Comparison of ENCODE assay signal across 9 cellular contexts in genomic region chr9:72473474-72474241, GRCh38. TPM values are rescaled to one million over a fixed set of nuclear protein-coding genes. Genes with fewer than 3 reads are reported as not detected.
DNase-seq lines count a peak whose midpoint lies in the region; ATAC-seq, FAIRE-seq and TF ChIP-seq lines count a peak whose summit lies in the region.
"Had no signal": no experiment of that assay in that cellular context is flagged by ENCODE, and none has a peak within 500 bp of the region (broad histone marks: within the 10 kb centered on the region; RNA-seq: fewer than 3 reads in every experiment).

No MANE protein-coding gene starts in this region.

- no peak for TF ChIP-seq CTCF in omental fat pad (IDR thresholded peaks at IDR 0.05)

- FAIRE-seq in GM18507 (lab: Jason Lieb, UNC) = peak; percentile 82
- FAIRE-seq: pancreas had no signal

- ATAC-seq in GM21786 (IDR thresholded peaks at IDR 0.05; ENCODE audit: unreplicated experiment) = peak; percentile 82
- no peak for ATAC-seq in omental fat pad (ENCODE audit: low FRiP score)

- DNase-seq in GM18507 (ENCODE audit: extremely low spot score, insufficient read length, low read depth) = peak; percentile 32
- peak; percentile 5 for DNase-seq in LHCN-M2 (ENCODE audit: low read depth)
- DNase-seq in kidney tubule cell (ENCODE audit: low spot score) = peak; percentile 89
- no peak for DNase-seq in NCI-H82 (lab: John Stamatoyannopoulos, UW)
- DNase-seq in omental fat pad (ENCODE audit: low spot score) = no peak
- DNase-seq in hippocampal formation (lab: John Stamatoyannopoulos, UW) = no peak
- no peak for DNase-seq in DMS79 (lab: John Stamatoyannopoulos, UW)
- DNase-seq: pancreas had no signal

RNA-seq across cellular contexts. Expression of gene TMC1, which starts 47.8 kb away (rescaled TPM):
- total RNA-seq in LHCN-M2 (2014; rRNA removed) = not detected in 2 replicates
- 0.06 TPM for polyA plus RNA-seq in LHCN-M2 (2012)
- total RNA-seq in omental fat pad = under 1 TPM in 3 of 4 donors, not detected in 1; 0.12 to 0.56 (median 0.13) TPM
- total RNA-seq: pancreas had no signal
- polyA plus RNA-seq: pancreas had no signal

Comparison
In these comparisons a context has a peak if more than half of its experiments do, and no peak if none do; other contexts are left out.
1. DNase-seq: peak in GM18507 (single experiment), LHCN-M2 (single experiment) and kidney tubule cell (single experiment); none in NCI-H82 (single experiment), omental fat pad (single experiment), hippocampal formation (0 of 2) and DMS79 (single experiment).